Comparison of ENCODE assay signal across 10 cellular contexts in genomic region chr20:36473164-36473563, GRCh38.
A peak's percentile ranks its signal among the peaks of the same experiment; 100 is the strongest.
DNase-seq lines count a peak whose midpoint lies in the region; ATAC-seq and TF ChIP-seq lines count a peak whose summit lies in the region.
"Had no signal": no experiment of that assay in that cellular context is flagged by ENCODE, and none has a peak within 500 bp of the region (broad histone marks: within the 10 kb centered on the region; RNA-seq: fewer than 3 reads in every experiment).

No MANE protein-coding gene starts in this region.

- no peak for TF ChIP-seq CTCF in adrenal gland (IDR thresholded peaks at IDR 0.05)
- no peak for TF ChIP-seq CTCF in mesothelial cell of epicardium (IDR thresholded peaks at IDR 0.05; ENCODE audit: unreplicated experiment)
- no peak for TF ChIP-seq CTCF in tibial nerve (IDR thresholded peaks at IDR 0.05)

- ATAC-seq in GM19023 (IDR thresholded peaks at IDR 0.05; ENCODE audit: unreplicated experiment): no peak

- no peak overlapping the region for H3K4me3 ChIP-seq in adrenal gland
- peak overlapping the region in 2 of 4 donors; percentile 30 to 40 for H3K4me3 ChIP-seq in tibial nerve

- H3K27ac ChIP-seq in adrenal gland: peak overlapping the region in 4 of 5 donors; percentile 50 to 89 (median 78)
- peak overlapping the region; percentile 39 to 90 (median 88) for H3K27ac ChIP-seq in tibial nerve

- no peak for TF ChIP-seq EP300 in tibial nerve (IDR thresholded peaks at IDR 0.05)

- no peak overlapping the region for H3K4me3 Mint-ChIP-seq in activated naive CD4-positive, alpha-beta T cell treated with anti-CD3 and anti-CD28 coated beads, Interleukin-2, amount 50 U/mL, for 24 hours
- no peak overlapping the region for H3K4me3 Mint-ChIP-seq in mesothelial cell of epicardium

- no peak for DNase-seq in activated naive CD4-positive, alpha-beta T cell treated with Interleukin-2 at 50 U/mL for 16 hours
- DNase-seq in adrenal gland (no peak), mesothelial cell of epicardium (ENCODE audit: low spot score in 2 of 2, unreplicated experiment in 2 of 2) (no peak), tibial nerve (ENCODE audit: low spot score in 2 of 2) (no peak), posterior vena cava (ENCODE audit: low spot score) (no peak), NCI-H82 (lab: John Stamatoyannopoulos, UW) (no peak)
- DNase-seq: NCI-H146 had no signal

- H3K9me3 ChIP-seq in adrenal gland (replicated peaks in 1 of 3) (no peaks in the 10 kb centered on the region), tibial nerve (no peaks in the 10 kb centered on the region)

- intact Hi-C loops in adrenal gland (cut with DNase I): no loop called here
- intact Hi-C loops in posterior vena cava (cut with DNase I): no loop called here

- no peak for TF ChIP-seq POLR2A in adrenal gland (IDR thresholded peaks at IDR 0.05)
- no peak for TF ChIP-seq POLR2A in tibial nerve (IDR thresholded peaks at IDR 0.05)

- peaks cover 1% of the 10 kb centered on the region for H3K36me3 Mint-ChIP-seq in activated naive CD4-positive, alpha-beta T cell treated with anti-CD3 and anti-CD28 coated beads, Interleukin-2, amount 50 U/mL, for 24 hours
- no peaks in the 10 kb centered on the region for H3K36me3 Mint-ChIP-seq in mesothelial cell of epicardium

- WGBS in adrenal gland, 4 donors: 78 to 82% (median 80%) methylated on average over 2 of the region's 2 CpGs
- WGBS in tibial nerve, 2 donors: 50 to 60% methylated on average over 2 of the region's 2 CpGs

- H3K36me3 ChIP-seq in adrenal gland (replicated peaks in 1 of 2): no peaks in the 10 kb centered on the region
- no peaks in the 10 kb centered on the region for H3K36me3 ChIP-seq in tibial nerve

- H3K4me1 ChIP-seq in adrenal gland (replicated peaks in 1 of 2): peaks cover 16 to 56% of the 10 kb centered on the region in 2 donors
- H3K4me1 ChIP-seq in tibial nerve: peaks cover 0 to 82% (median 53%) of the 10 kb centered on the region in 4 donors

- no peaks in the 10 kb centered on the region for H3K9me3 Mint-ChIP-seq in activated naive CD4-positive, alpha-beta T cell treated with anti-CD3 and anti-CD28 coated beads, Interleukin-2, amount 50 U/mL, for 24 hours
- H3K9me3 Mint-ChIP-seq in mesothelial cell of epicardium: no peaks in the 10 kb centered on the region
- H3K9me3 Mint-ChIP-seq: activated CD4-positive, alpha-beta memory T cell treated with anti-CD3 and anti-CD28 coated beads, Interleukin-2, amount 10 ng/mL, durations not matched to agents 7 days and 5 days had no signal

- H3K27me3 ChIP-seq in adrenal gland (no peaks in the 10 kb centered on the region), tibial nerve (no peaks in the 10 kb centered on the region)

- peak overlapping the region; percentile 88 for H3K27ac Mint-ChIP-seq in activated naive CD4-positive, alpha-beta T cell treated with anti-CD3 and anti-CD28 coated beads, Interleukin-2, amount 50 U/mL, for 24 hours
- H3K27ac Mint-ChIP-seq in mesothelial cell of epicardium: peak overlapping the region; percentile 82

- no peaks in the 10 kb centered on the region for H3K27me3 Mint-ChIP-seq in activated naive CD4-positive, alpha-beta T cell treated with anti-CD3 and anti-CD28 coated beads, Interleukin-2, amount 50 U/mL, for 24 hours
- no peaks in the 10 kb centered on the region for H3K27me3 Mint-ChIP-seq in mesothelial cell of epicardium (ENCODE audit: low read depth)
- H3K27me3 Mint-ChIP-seq: activated CD4-positive, alpha-beta memory T cell treated with anti-CD3 and anti-CD28 coated beads, Interleukin-2, amount 10 ng/mL, durations not matched to agents 7 days and 5 days had no signal

- H3K4me1 Mint-ChIP-seq in activated naive CD4-positive, alpha-beta T cell treated with anti-CD3 and anti-CD28 coated beads, Interleukin-2, amount 50 U/mL, for 24 hours: peaks cover 58% of the 10 kb centered on the region
- peaks cover 48% of the 10 kb centered on the region for H3K4me1 Mint-ChIP-seq in mesothelial cell of epicardium
